In genomic region chr16:8686031-8686621, GRCh38 we compare ENCODE assay signal across 9 cellular contexts. TPM values are rescaled to one million over a fixed set of nuclear protein-coding genes. Genes with fewer than 3 reads are reported as not detected.
DNase-seq lines count a peak whose midpoint lies in the region; ATAC-seq and TF ChIP-seq lines count a peak whose summit lies in the region.
"Had no signal": no experiment of that assay in that cellular context is flagged by ENCODE, and none has a peak within 500 bp of the region (broad histone marks: within the 10 kb centered on the region; RNA-seq: fewer than 3 reads in every experiment).

No MANE protein-coding gene starts in this region.

- no peak overlapping the region for H3K27ac ChIP-seq in stomach
- H3K27ac ChIP-seq: PC-9 had no signal

- no peak for TF ChIP-seq EP300 in stomach (IDR thresholded peaks at IDR 0.05)

- 20 to 29% (median 25%) methylated on average over 7 of the region's 7 CpGs for WGBS in stomach, 5 donors

- H3K9me3 ChIP-seq in stomach, result peaks cover 0 to 19% (median 12%) of the 10 kb centered on the region in 4 donors

- H3K27me3 ChIP-seq in stomach, result no peaks in the 10 kb centered on the region

- H3K36me3 ChIP-seq in stomach, result peaks cover 0 to 12% (median 0%) of the 10 kb centered on the region in 4 donors

- H3K4me3 ChIP-seq in stomach, result no peak overlapping the region
- H3K4me3 ChIP-seq: PC-9 had no signal

- ATAC-seq in left colon, result peak; percentile 72
- ATAC-seq in HG03159 (IDR thresholded peaks at IDR 0.05; ENCODE audit: unreplicated experiment), result no peak
- no peak for ATAC-seq in HG03442 (IDR thresholded peaks at IDR 0.05; ENCODE audit: unreplicated experiment)

- DNase-seq in NCI-H510A treated with DMSO at 0.1 percent for 48 hours (lab: John Stamatoyannopoulos, UW), result peak; percentile 31
- no peak for DNase-seq in NCI-H510A (lab: John Stamatoyannopoulos, UW)
- DNase-seq in cerebellum (ENCODE audit: low spot score), result peak; percentile 89
- no peak for DNase-seq in left colon
- DNase-seq in stomach, result peak; percentile 40
- no peak for DNase-seq in activated CD4-positive, alpha-beta T cell treated with anti-CD3 and anti-CD28 coated beads for 48 hours

- peaks cover 0 to 8% (median 3%) of the 10 kb centered on the region in 4 donors for H3K4me1 ChIP-seq in stomach

- TF ChIP-seq POLR2A in stomach (IDR thresholded peaks at IDR 0.05), result no peak

- no peak for TF ChIP-seq CTCF in stomach (IDR thresholded peaks at IDR 0.05)

- intact Hi-C loops in left colon (cut with DNase I, micrococcal nuclease) (no loop called here), stomach (cut with DNase I; ENCODE audit: low total_unique reads) (no loop called here)

RNA-seq across cellular contexts. Expression of gene ABAT, which starts 11.7 kb away (rescaled TPM):
- 139 TPM for total RNA-seq in cerebellum
- 10 to 100 TPM in 1 of 2 donors, 1 to 10 TPM in 1; 9.2 to 24.2 TPM for total RNA-seq in left colon
- total RNA-seq in stomach, result 10 to 100 TPM in 2 of 5 donors, 1 to 10 TPM in 3; 2.9 to 10.3 (median 8.8) TPM
- 1 to 10 TPM; 3.9 to 5.4 (median 5.2) TPM for polyA plus RNA-seq in stomach

Comparison
In these comparisons a context has a peak if more than half of its experiments do, and no peak if none do; other contexts are left out.
1. DNase-seq: peak in NCI-H510A treated with DMSO at 0.1 percent for 48 hours (single experiment), cerebellum (single experiment) and stomach (single experiment); none in NCI-H510A (single experiment), left colon (0 of 2) and activated CD4-positive, alpha-beta T cell treated with anti-CD3 and anti-CD28 coated beads for 48 hours (single experiment).